21 cellular contexts compared by ENCODE assay signal in the genomic region with DNA sequence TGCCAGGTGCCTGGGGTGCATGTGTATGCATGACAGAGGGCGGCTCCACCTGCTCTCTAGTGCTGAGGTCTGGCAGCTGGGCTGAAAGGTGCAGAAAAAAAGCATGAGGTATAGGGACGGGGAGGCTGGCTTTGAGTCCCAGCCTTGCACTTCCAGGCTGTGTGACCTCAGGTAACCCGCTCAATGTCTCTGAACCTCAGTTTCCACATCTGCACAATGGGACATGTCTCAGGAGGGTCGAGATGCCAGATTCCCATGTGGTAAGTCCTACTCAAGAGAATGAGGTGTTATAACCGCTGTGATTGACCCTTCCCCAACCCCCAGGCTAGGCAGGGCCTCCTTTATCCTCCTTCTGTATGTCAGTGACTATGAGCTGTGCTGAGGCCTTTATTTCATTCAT. TPM values are rescaled to one million over a fixed set of nuclear protein-coding genes. Genes with fewer than 3 reads are reported as not detected.
DNase-seq lines count a peak whose midpoint lies in the region; ATAC-seq and TF ChIP-seq lines count a peak whose summit lies in the region.
"Had no signal": no experiment of that assay in that cellular context is flagged by ENCODE, and none has a peak within 500 bp of the region (broad histone marks: within the 10 kb centered on the region; RNA-seq: fewer than 3 reads in every experiment).

No MANE protein-coding gene starts in this region.

- H3K9me3 ChIP-seq in mesenchymal stem cell (ENCODE audit: control insufficient read depth, low read length), result no peaks in the 10 kb centered on the region
- H3K9me3 ChIP-seq in vagina, result no peaks in the 10 kb centered on the region
- H3K9me3 ChIP-seq: BE2C, MG63 had no signal

- H2AK5ac ChIP-seq in mesenchymal stem cell (ENCODE audit: low read length, severe bottlenecking), result no peak overlapping the region

- no peak overlapping the region for H3K4ac ChIP-seq in mesenchymal stem cell (ENCODE audit: low read depth in 1 of 2, low read length in 2 of 2)

- no peak overlapping the region for H2BK12ac ChIP-seq in mesenchymal stem cell (ENCODE audit: low read length in 2 of 2)

- no peak overlapping the region for H3K18ac ChIP-seq in mesenchymal stem cell (ENCODE audit: low read depth in 1 of 2, low read length in 2 of 2)

- H3K14ac ChIP-seq in mesenchymal stem cell (ENCODE audit: low read length in 2 of 2), result no peak overlapping the region

- no peak overlapping the region for H3K4me3 Mint-ChIP-seq in activated naive CD8-positive, alpha-beta T cell treated with anti-CD3 and anti-CD28 coated beads, Interleukin-2, amount 50 U/mL, for 24 hours
- no peak overlapping the region for H3K4me3 Mint-ChIP-seq in activated naive CD8-positive, alpha-beta T cell treated with anti-CD3 and anti-CD28 coated beads for 36 hours
- H3K4me3 Mint-ChIP-seq: CD14-positive monocyte; CD8-positive, alpha-beta memory T cell had no signal

- H2BK5ac ChIP-seq in mesenchymal stem cell (ENCODE audit: low read depth, low read length, poor library complexity, severe bottlenecking), result no peak overlapping the region

- no peak overlapping the region for H3K4me2 ChIP-seq in mesenchymal stem cell (ENCODE audit: low read length, poor library complexity, severe bottlenecking)

- no peaks in the 10 kb centered on the region for H3K27me3 Mint-ChIP-seq in activated naive CD8-positive, alpha-beta T cell treated with anti-CD3 and anti-CD28 coated beads, Interleukin-2, amount 50 U/mL, for 24 hours
- H3K27me3 Mint-ChIP-seq in activated naive CD8-positive, alpha-beta T cell treated with anti-CD3 and anti-CD28 coated beads for 36 hours, result no peaks in the 10 kb centered on the region

- peaks cover 2% of the 10 kb centered on the region for H3K4me1 ChIP-seq in mesenchymal stem cell (ENCODE audit: control insufficient read depth, insufficient read depth, low read depth, low read length)
- H3K4me1 ChIP-seq in vagina, result no peaks in the 10 kb centered on the region
- H3K4me1 ChIP-seq: BE2C had no signal

- no peaks in the 10 kb centered on the region for H3K4me1 Mint-ChIP-seq in activated naive CD8-positive, alpha-beta T cell treated with anti-CD3 and anti-CD28 coated beads, Interleukin-2, amount 50 U/mL, for 24 hours
- H3K4me1 Mint-ChIP-seq in activated naive CD8-positive, alpha-beta T cell treated with anti-CD3 and anti-CD28 coated beads for 36 hours, result no peaks in the 10 kb centered on the region
- H3K4me1 Mint-ChIP-seq: CD8-positive, alpha-beta memory T cell had no signal

- no peak overlapping the region for H3K27ac Mint-ChIP-seq in activated naive CD8-positive, alpha-beta T cell treated with anti-CD3 and anti-CD28 coated beads, Interleukin-2, amount 50 U/mL, for 24 hours
- no peak overlapping the region for H3K27ac Mint-ChIP-seq in activated naive CD8-positive, alpha-beta T cell treated with anti-CD3 and anti-CD28 coated beads for 36 hours
- H3K27ac Mint-ChIP-seq: CD8-positive, alpha-beta memory T cell had no signal

- no peak for DNase-seq in activated naive CD8-positive, alpha-beta T cell treated with anti-CD3 and anti-CD28 coated beads, Interleukin-2, amount 50 U/mL, for 24 hours
- no peak for DNase-seq in activated naive CD8-positive, alpha-beta T cell treated with anti-CD3 and anti-CD28 coated beads for 36 hours
- DNase-seq in activated CD8-positive, alpha-beta memory T cell treated with anti-CD3 and anti-CD28 coated beads, Interleukin-2, amount 50 U/mL, for 48 hours, result peak; percentile 28
- DNase-seq in mesenchymal stem cell (no peak), vagina (ENCODE audit: extremely low spot score in 2 of 2) (peak; percentile 27 to 82)
- DNase-seq: 8988T; ACHN; BE2C; CD8-positive, alpha-beta memory T cell; DMS 273 treated with DMSO at 0.1 percent for 48 hours; DMS79 treated with DMSO at 0.1 percent for 48 hours; GF-D8; KG1; MG63; NCI-H2029; NCI-H446; NCI-H524 treated with DMSO at 0.1 percent for 48 hours; NCI-H774 had no signal

- no peak for TF ChIP-seq CTCF in vagina (IDR thresholded peaks at IDR 0.05)

- H3K27ac ChIP-seq in mesenchymal stem cell (ENCODE audit: low read length, poor library complexity, severe bottlenecking) (no peak overlapping the region), vagina (no peak overlapping the region)

- H3K9ac ChIP-seq in mesenchymal stem cell (ENCODE audit: low read length), result peak overlapping the region; percentile 54

- 98% methylated on average over 5 of the region's 5 CpGs for WGBS in mesenchymal stem cell

- no peak overlapping the region for H3K23ac ChIP-seq in mesenchymal stem cell (ENCODE audit: low read length in 2 of 2)

- no peak overlapping the region for H4K8ac ChIP-seq in mesenchymal stem cell (ENCODE audit: low read length)

- ATAC-seq in activated naive CD8-positive, alpha-beta T cell treated with anti-CD3 and anti-CD28 coated beads, Interleukin-2, amount 50 U/mL, for 24 hours, result peak; percentile 9
- ATAC-seq in HG03565 (IDR thresholded peaks at IDR 0.05; ENCODE audit: unreplicated experiment) (no peak), GM18517 (IDR thresholded peaks at IDR 0.05; ENCODE audit: unreplicated experiment) (no peak)

- H3K36me3 Mint-ChIP-seq in activated naive CD8-positive, alpha-beta T cell treated with anti-CD3 and anti-CD28 coated beads, Interleukin-2, amount 50 U/mL, for 24 hours (ENCODE audit: low read depth), result no peaks in the 10 kb centered on the region
- no peaks in the 10 kb centered on the region for H3K36me3 Mint-ChIP-seq in activated naive CD8-positive, alpha-beta T cell treated with anti-CD3 and anti-CD28 coated beads for 36 hours
- H3K36me3 Mint-ChIP-seq: CD8-positive, alpha-beta memory T cell had no signal

- peaks cover 12% of the 10 kb centered on the region for H3K79me1 ChIP-seq in mesenchymal stem cell (replicated peaks; ENCODE audit: low read length, poor library complexity, severe bottlenecking)

- no peak overlapping the region for H2BK15ac ChIP-seq in mesenchymal stem cell (ENCODE audit: low read depth, poor library complexity, severe bottlenecking)

- intact Hi-C loops in vagina (cut with DNase I), result no loop called here

- H3K4me3 ChIP-seq in mesenchymal stem cell (ENCODE audit: insufficient read depth in 1 of 2, low read depth in 1 of 2, low read length in 2 of 2), result no peak overlapping the region
- no peak overlapping the region for H3K4me3 ChIP-seq in vagina
- H3K4me3 ChIP-seq: MG63 had no signal

- H3K27me3 ChIP-seq in mesenchymal stem cell (ENCODE audit: control insufficient read depth in 1 of 2, insufficient read depth in 1 of 2, low read length in 2 of 2) (no peaks in the 10 kb centered on the region), vagina (no peaks in the 10 kb centered on the region)
- H3K27me3 ChIP-seq: BE2C, MG63 had no signal

- H3K9me3 Mint-ChIP-seq in activated naive CD8-positive, alpha-beta T cell treated with anti-CD3 and anti-CD28 coated beads, Interleukin-2, amount 50 U/mL, for 24 hours, result no peaks in the 10 kb centered on the region
- no peaks in the 10 kb centered on the region for H3K9me3 Mint-ChIP-seq in activated naive CD8-positive, alpha-beta T cell treated with anti-CD3 and anti-CD28 coated beads for 36 hours
- H3K9me3 Mint-ChIP-seq: CD8-positive, alpha-beta memory T cell had no signal

- no peak overlapping the region for H2AFZ ChIP-seq in mesenchymal stem cell (ENCODE audit: low read depth, low read length)

- no peak for TF ChIP-seq POLR2A in vagina (IDR thresholded peaks at IDR 0.05)

- H3K36me3 ChIP-seq in mesenchymal stem cell (ENCODE audit: control insufficient read depth in 1 of 2, insufficient read depth in 2 of 2, low read depth in 1 of 2, low read length in 2 of 2), result peaks cover 21 to 89% of the 10 kb centered on the region in 2 experiments
- H3K36me3 ChIP-seq in vagina, result no peaks in the 10 kb centered on the region
- H3K36me3 ChIP-seq: BE2C, MG63 had no signal

- no peak overlapping the region for H2BK120ac ChIP-seq in mesenchymal stem cell (ENCODE audit: low read depth, low read length)

- no peak overlapping the region for H4K91ac ChIP-seq in mesenchymal stem cell (ENCODE audit: low read length)

RNA-seq across cellular contexts. Expression of a gene that starts 48.8 kb away (rescaled TPM):
- not detected for total RNA-seq in activated naive CD8-positive, alpha-beta T cell treated with anti-CD3 and anti-CD28 coated beads for 36 hours
- polyA plus RNA-seq in mesenchymal stem cell (2013, experiment 1 of 2), result 14.3 TPM
- polyA plus RNA-seq in mesenchymal stem cell (2013, experiment 2 of 2), result 14.4 TPM
- total RNA-seq in vagina, result 3.2 TPM
- total RNA-seq: CD8-positive, alpha-beta memory T cell had no signal
- polyA plus RNA-seq: CD8-positive, alpha-beta memory T cell had no signal

Comparison
In these comparisons a context has a peak if more than half of its experiments do, and no peak if none do; other contexts are left out.
1. DNase-seq: peak in activated CD8-positive, alpha-beta memory T cell treated with anti-CD3 and anti-CD28 coated beads, Interleukin-2, amount 50 U/mL, for 48 hours (single experiment) and vagina (2 of 2); none in activated naive CD8-positive, alpha-beta T cell treated with anti-CD3 and anti-CD28 coated beads, Interleukin-2, amount 50 U/mL, for 24 hours (single experiment), activated naive CD8-positive, alpha-beta T cell treated with anti-CD3 and anti-CD28 coated beads for 36 hours (single experiment) and mesenchymal stem cell (single experiment).